In the genomic region with DNA sequence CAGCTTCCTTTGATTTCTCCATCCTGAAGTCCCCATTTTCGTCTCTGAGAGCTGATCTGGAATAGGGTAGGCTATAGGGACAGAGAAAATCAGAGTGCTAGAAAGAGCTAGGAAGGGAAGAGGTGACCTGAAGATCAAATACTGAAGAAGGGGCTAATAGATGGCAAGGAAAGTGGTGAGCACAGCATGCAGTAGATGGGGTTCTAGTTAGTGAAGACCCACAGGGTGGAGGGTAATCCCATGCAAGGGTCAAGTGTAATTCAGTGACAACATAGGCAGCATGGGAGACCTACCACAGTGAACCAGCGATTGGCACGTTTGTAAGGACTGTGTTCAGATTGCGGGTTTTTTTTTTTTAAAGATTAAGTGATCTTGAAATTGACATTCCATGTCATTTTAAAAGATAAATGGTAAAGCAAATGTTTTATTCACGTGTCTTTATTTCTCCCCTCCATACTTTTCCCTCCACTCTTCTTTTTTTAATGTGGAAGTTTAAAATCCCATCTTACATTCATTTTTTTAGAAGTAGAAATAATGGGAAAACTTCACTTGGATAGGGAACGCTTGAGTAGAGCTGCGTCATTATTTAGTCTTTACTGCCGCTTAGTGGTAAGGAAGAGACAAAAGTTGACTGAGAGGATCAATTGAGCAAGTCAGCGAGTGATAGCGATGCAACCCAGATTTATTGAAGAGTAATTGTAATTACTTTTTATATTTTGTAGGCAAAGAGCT, we compare ENCODE assay signal across 9 cellular contexts. TPM values are rescaled to one million over a fixed set of nuclear protein-coding genes. Genes with fewer than 3 reads are reported as not detected.
DNase-seq lines count a peak whose midpoint lies in the region; ATAC-seq, FAIRE-seq and TF ChIP-seq lines count a peak whose summit lies in the region.
"Had no signal": no experiment of that assay in that cellular context is flagged by ENCODE, and none has a peak within 500 bp of the region (broad histone marks: within the 10 kb centered on the region; RNA-seq: fewer than 3 reads in every experiment).

No MANE protein-coding gene starts in this region.

- BruUV-seq in A673 (replicated peaks; lab: Mats Ljungman, UMichigan), result no TSS peak

- ATAC-seq in HG03378 (IDR thresholded peaks at IDR 0.05; ENCODE audit: unreplicated experiment), result peak; percentile 63

- H3K36me3 ChIP-seq in A673 (ENCODE audit: insufficient read depth, low read length, poor library complexity, severe bottlenecking) (no peaks in the 10 kb centered on the region), bronchial epithelial cell (ENCODE audit: control insufficient read depth, insufficient read depth, low read length) (no peaks in the 10 kb centered on the region), transverse colon (no peaks in the 10 kb centered on the region)

- no peaks in the 10 kb centered on the region for H3K9me3 ChIP-seq in A673 (ENCODE audit: low read depth, low read length, poor library complexity, severe bottlenecking)
- H3K9me3 ChIP-seq in transverse colon, result no peaks in the 10 kb centered on the region

- H3K4me1 ChIP-seq in A673 (ENCODE audit: insufficient read depth, low read length, poor library complexity, severe bottlenecking) (no peaks in the 10 kb centered on the region), transverse colon (no peaks in the 10 kb centered on the region)

- peak; percentile 81 for DNase-seq in A673 (ENCODE audit: low spot score)
- peak; percentile 49 for DNase-seq in GM10266 (ENCODE audit: extremely low spot score)
- peak; percentile 23 for DNase-seq in NCI-H774 (lab: John Stamatoyannopoulos, UW)
- peak; percentile 71 for DNase-seq in bronchial epithelial cell (ENCODE audit: low read depth)
- DNase-seq in kidney tubule cell (ENCODE audit: low spot score), result peak; percentile 68
- no peak for DNase-seq in transverse colon
- no peak for DNase-seq in KG1 (lab: John Stamatoyannopoulos, UW)

- TF ChIP-seq CTCF in A673 (conservative IDR thresholded peaks at IDR 0.05; ENCODE audit: low read depth, low read length) (peak; percentile 77), GM10266 (IDR thresholded peaks at IDR 0.05; ENCODE audit: control insufficient read depth, insufficient read depth, low read depth, missing control alignments) (peak; percentile 68), bronchial epithelial cell (IDR thresholded peaks at IDR 0.05; ENCODE audit: insufficient read depth, low read length, severe bottlenecking) (peak; percentile 58), transverse colon (IDR thresholded peaks at IDR 0.05) (peak; percentile 55 to 76 (median 59))

- POLR2A ChIA-PET in A673 (lab: Charles Lee; ENCODE audit: low non-redundant PET), result interaction anchor here (0.6 kb wide), 1 partner anchor 291 kb away, joined by 3 read pairs; no protein-coding TSS in a partner anchor

- WGBS in transverse colon (ENCODE audit: low coverage in 1 of 2), 2 donors, result 8 to 14% methylated on average over 7 to 10 of the region's 10 CpGs

- H3K27me3 ChIP-seq in A673 (replicated peaks; ENCODE audit: insufficient read depth, low read depth, low read length, poor library complexity) (no peaks in the 10 kb centered on the region), bronchial epithelial cell (ENCODE audit: control insufficient read depth, insufficient read depth, low read length) (no peaks in the 10 kb centered on the region), transverse colon (peaks cover 15% of the 10 kb centered on the region)

- FAIRE-seq in bronchial epithelial cell (lab: Jason Lieb, UNC), result no peak

- H3K4me3 ChIP-seq in A673 (ENCODE audit: low read depth, low read length, poor library complexity, severe bottlenecking), result peak overlapping the region; percentile 17
- no peak overlapping the region for H3K4me3 ChIP-seq in bronchial epithelial cell (ENCODE audit: low read depth, low read length)
- H3K4me3 ChIP-seq in transverse colon, result no peak overlapping the region

- TF ChIP-seq EP300 in transverse colon (IDR thresholded peaks at IDR 0.05; ENCODE audit: low read depth), result no peak

- in situ Hi-C loops in transverse colon (cut with MboI; ENCODE audit: low pct_ligation_motif_present in 1 of 4, low pct_unique_long_range_greater_than_20kb in 1 of 4, low sequenced_read_pairs in 3 of 4), result loop anchor here in 1 of 4 donors (5.0 to 25.0 kb wide), 2 partner anchors 149 to 544 kb away; no protein-coding TSS in a partner anchor

- TF ChIP-seq POLR2A in transverse colon (IDR thresholded peaks at IDR 0.05), result no peak

- CTCF ChIA-PET in A673 (lab: Charles Lee), result interaction anchor here (0.7 to 2.2 kb wide), 5 partner anchors 21 to 862 kb away, joined by 3 to 19 read pairs (median 4); a partner anchor contains a TSS

- H3K27ac ChIP-seq in A673 (ENCODE audit: low read depth, low read length, poor library complexity, severe bottlenecking), result no peak overlapping the region
- no peak overlapping the region for H3K27ac ChIP-seq in transverse colon
- H3K27ac ChIP-seq: epithelial cell of prostate had no signal

- intact Hi-C loops in A673 (cut with micrococcal nuclease; ENCODE audit: unreplicated experiment), result loop anchor here (2.0 to 5.0 kb wide), 4 partner anchors 155 to 547 kb away; no protein-coding TSS in a partner anchor
- intact Hi-C loops in transverse colon (cut with DNase I; ENCODE audit: low total_unique reads), result loop anchor here (5.0 kb wide), 1 partner anchor 154 kb away; no protein-coding TSS in a partner anchor

RNA-seq across cellular contexts. Expression of a gene that starts 21.0 kb away (rescaled TPM):
- total RNA-seq in A673 (2021) (66.2 and 70.5 TPM in 2 replicates), bronchial epithelial cell (61.1 and 81.0 TPM in 2 replicates), transverse colon (10 to 100 TPM; 29.9 to 54.5 (median 47.8) TPM)

Comparison
In these comparisons a context has a peak if more than half of its experiments do, and no peak if none do; other contexts are left out.
1. DNase-seq: peak in A673 (single experiment), GM10266 (single experiment), NCI-H774 (single experiment), bronchial epithelial cell (single experiment) and kidney tubule cell (single experiment); none in transverse colon (single experiment) and KG1 (single experiment).
2. Peak in every context shown above with its lines, with median percentiles within 50 percentile points of each other: CTCF ChIP-seq.